1 cellular context compared by ENCODE assay signal in the genomic region with DNA sequence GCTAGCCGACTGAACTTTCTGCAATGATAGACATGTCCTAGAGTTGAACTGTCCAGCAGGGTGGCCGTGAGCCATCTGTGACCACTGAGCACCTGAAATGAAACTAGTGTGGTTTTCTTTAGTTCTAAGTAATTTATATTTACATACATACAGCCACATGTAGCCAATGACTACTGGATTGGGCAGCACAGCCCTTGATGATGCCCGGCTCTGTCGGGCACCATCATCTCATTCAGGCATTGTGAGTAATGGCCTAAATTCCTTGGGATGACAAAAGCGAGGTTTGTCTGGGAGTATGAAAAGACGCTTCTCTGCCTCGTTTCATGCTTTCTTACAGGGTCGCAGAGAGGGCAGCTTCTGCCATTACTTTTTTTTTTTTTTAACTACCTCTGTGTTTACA.
TF ChIP-seq lines count a peak whose summit lies in the region.

No MANE protein-coding gene starts in this region.

TF ChIP-seq in A549, 52 proteins besides CTCF, POLR2A, EP300 and RAD21 (continued from another document):
- TF ChIP-seq, protein P1, sequence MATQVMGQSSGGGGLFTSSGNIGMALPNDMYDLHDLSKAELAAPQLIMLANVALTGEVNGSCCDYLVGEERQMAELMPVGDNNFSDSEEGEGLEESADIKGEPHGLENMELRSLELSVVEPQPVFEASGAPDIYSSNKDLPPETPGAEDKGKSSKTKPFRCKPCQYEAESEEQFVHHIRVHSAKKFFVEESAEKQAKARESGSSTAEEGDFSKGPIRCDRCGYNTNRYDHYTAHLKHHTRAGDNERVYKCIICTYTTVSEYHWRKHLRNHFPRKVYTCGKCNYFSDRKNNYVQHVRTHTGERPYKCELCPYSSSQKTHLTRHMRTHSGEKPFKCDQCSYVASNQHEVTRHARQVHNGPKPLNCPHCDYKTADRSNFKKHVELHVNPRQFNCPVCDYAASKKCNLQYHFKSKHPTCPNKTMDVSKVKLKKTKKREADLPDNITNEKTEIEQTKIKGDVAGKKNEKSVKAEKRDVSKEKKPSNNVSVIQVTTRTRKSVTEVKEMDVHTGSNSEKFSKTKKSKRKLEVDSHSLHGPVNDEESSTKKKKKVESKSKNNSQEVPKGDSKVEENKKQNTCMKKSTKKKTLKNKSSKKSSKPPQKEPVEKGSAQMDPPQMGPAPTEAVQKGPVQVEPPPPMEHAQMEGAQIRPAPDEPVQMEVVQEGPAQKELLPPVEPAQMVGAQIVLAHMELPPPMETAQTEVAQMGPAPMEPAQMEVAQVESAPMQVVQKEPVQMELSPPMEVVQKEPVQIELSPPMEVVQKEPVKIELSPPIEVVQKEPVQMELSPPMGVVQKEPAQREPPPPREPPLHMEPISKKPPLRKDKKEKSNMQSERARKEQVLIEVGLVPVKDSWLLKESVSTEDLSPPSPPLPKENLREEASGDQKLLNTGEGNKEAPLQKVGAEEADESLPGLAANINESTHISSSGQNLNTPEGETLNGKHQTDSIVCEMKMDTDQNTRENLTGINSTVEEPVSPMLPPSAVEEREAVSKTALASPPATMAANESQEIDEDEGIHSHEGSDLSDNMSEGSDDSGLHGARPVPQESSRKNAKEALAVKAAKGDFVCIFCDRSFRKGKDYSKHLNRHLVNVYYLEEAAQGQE (IDR thresholded peaks at IDR 0.05), result no peak
- TF ChIP-seq ZC3H11A (IDR thresholded peaks at IDR 0.05) (no peak), MAZ (IDR thresholded peaks at IDR 0.05; ENCODE audit: borderline replicate concordance, low read depth, low read length) (no peak)
